In genomic region chr2:172965433-172965832, GRCh38 we compare ENCODE assay signal across 31 cellular contexts.
"Had no signal": no experiment of that assay in that cellular context is flagged by ENCODE, and none has a peak within 500 bp of the region (broad histone marks: within the 10 kb centered on the region; RNA-seq: fewer than 3 reads in every experiment).

No MANE protein-coding gene starts in this region.

- H2AFZ ChIP-seq: hepatocyte had no signal

- H3K27ac Mint-ChIP-seq: activated naive CD8-positive, alpha-beta T cell; natural killer cell treated with Interleukin-12 subunit alpha and Interleukin-12 subunit beta and Interleukin-15 and Interleukin-18, amount 100 ng/mL, for 72 hours; progenitor cell of endocrine pancreas; stimulated activated memory B cell treated with anti-CD40 and anti-IgM and Interleukin-4, amounts not matched to agents 10 μg/mL and 1 μg/mL and 100 μg/mL, for 72 hours had no signal

- H3K9me3 Mint-ChIP-seq: central memory CD8-positive, alpha-beta T cell; natural killer cell treated with Interleukin-12 subunit alpha and Interleukin-12 subunit beta and Interleukin-15 and Interleukin-18, amount 100 ng/mL, for 72 hours; stimulated activated memory B cell treated with anti-CD40 and anti-IgM and Interleukin-4, amounts not matched to agents 10 μg/mL and 1 μg/mL and 100 μg/mL, for 72 hours had no signal

- H3K27me3 Mint-ChIP-seq: activated naive CD8-positive, alpha-beta T cell; progenitor cell of endocrine pancreas had no signal

- ATAC-seq: activated CD4-positive, CD25-positive, alpha-beta regulatory T cell treated with anti-CD3 and anti-CD28 coated beads, Interleukin-2, amount 50 U/mL, for 24 hours; gastrocnemius medialis; natural killer cell treated with Interleukin-12 subunit alpha and Interleukin-12 subunit beta and Interleukin-15 and Interleukin-18, amount 100 ng/mL, for 72 hours; stimulated activated memory B cell treated with anti-CD40 and anti-IgM and Interleukin-4, amounts not matched to agents 10 μg/mL and 1 μg/mL and 100 μg/mL, for 72 hours had no signal

- H3K79me2 ChIP-seq: hepatocyte had no signal

- H3K9me3 ChIP-seq: esophagus squamous epithelium, gastrocnemius medialis, left ventricle myocardium inferior, sigmoid colon, stomach, tibial artery had no signal

- H3K27me3 ChIP-seq: esophagus squamous epithelium, gastrocnemius medialis, hepatocyte, sigmoid colon, stomach, tibial artery had no signal

- H3K36me3 ChIP-seq: esophagus squamous epithelium, gastrocnemius medialis, sigmoid colon, stomach, tibial artery, WERI-Rb-1 had no signal

- H3K36me3 Mint-ChIP-seq: natural killer cell treated with Interleukin-12 subunit alpha and Interleukin-12 subunit beta and Interleukin-15 and Interleukin-18, amount 100 ng/mL, for 72 hours; stimulated activated memory B cell treated with anti-CD40 and anti-IgM and Interleukin-4, amounts not matched to agents 10 μg/mL and 1 μg/mL and 100 μg/mL, for 72 hours had no signal

- H3K4me3 ChIP-seq: esophagus squamous epithelium, gastrocnemius medialis, hepatocyte, left ventricle myocardium inferior, lung, sigmoid colon, smooth muscle cell, stomach, tibial artery had no signal

- H3K27ac ChIP-seq: epithelial cell of prostate, esophagus squamous epithelium, gastrocnemius medialis, hepatocyte, sigmoid colon, stomach, tibial artery, WERI-Rb-1 had no signal

- H3K4me1 ChIP-seq: sigmoid colon had no signal

- H3K4me3 Mint-ChIP-seq: activated naive CD8-positive, alpha-beta T cell; central memory CD8-positive, alpha-beta T cell; natural killer cell treated with Interleukin-12 subunit alpha and Interleukin-12 subunit beta and Interleukin-15 and Interleukin-18, amount 100 ng/mL, for 72 hours; stimulated activated memory B cell treated with anti-CD40 and anti-IgM and Interleukin-4, amounts not matched to agents 10 μg/mL and 1 μg/mL and 100 μg/mL, for 72 hours had no signal

- H3K4me1 Mint-ChIP-seq: central memory CD8-positive, alpha-beta T cell had no signal

- DNase-seq: activated CD4-positive, alpha-beta T cell treated with anti-CD3 and anti-CD28 coated beads for 48 hours; activated CD4-positive, alpha-beta T cell treated with anti-CD3 and anti-CD28 coated beads, Interleukin-2, amount 50 U/mL, for 48 hours; activated CD8-positive, alpha-beta memory T cell treated with anti-CD3 and anti-CD28 coated beads for 24 hours; activated effector memory CD4-positive, alpha-beta T cell treated with Interleukin-2 at 50 U/mL for 16 hours; activated naive CD4-positive, alpha-beta T cell treated with Interleukin-2 at 50 U/mL for 16 hours; anterior cingulate cortex; dermis blood vessel endothelial cell; effector CD4-positive, alpha-beta T cell; esophagus squamous epithelium; gastrocnemius medialis; islet precursor cell; left ventricle myocardium inferior; mesendoderm; sigmoid colon; stimulated activated CD4-positive, alpha-beta T cell treated with anti-CD3 and anti-CD28 coated beads, Interleukin-1b, Interleukin-23, amount 100 ng/mL, for 48 hours; stimulated activated CD4-positive, alpha-beta T cell treated with anti-CD3 and anti-CD28 coated beads, Interleukin-4, amount 100 ng/mL, for 4 hours; stimulated activated CD8-positive, alpha-beta memory T cell treated with anti-CD3 and anti-CD28 coated beads, Interleukin-4, amount 100 ng/mL, for 48 hours; stomach; T-helper 9 cell; tibial artery; WERI-Rb-1 had no signal

- H3K4me2 ChIP-seq: hepatocyte, smooth muscle cell had no signal
